25 cellular contexts compared by ENCODE assay signal in genomic region chr10:3678629-3679227, GRCh38.
DNase-seq lines count a peak whose midpoint lies in the region; FAIRE-seq and TF ChIP-seq lines count a peak whose summit lies in the region.
"Had no signal": no experiment of that assay in that cellular context is flagged by ENCODE, and none has a peak within 500 bp of the region (broad histone marks: within the 10 kb centered on the region; RNA-seq: fewer than 3 reads in every experiment).

No MANE protein-coding gene starts in this region.

- H3K36me3 Mint-ChIP-seq in neural progenitor cell (no peaks in the 10 kb centered on the region), type B pancreatic cell (no peaks in the 10 kb centered on the region)
- H3K36me3 Mint-ChIP-seq: CD8-positive, alpha-beta T cell had no signal

- TF ChIP-seq POLR2A in GM12891 (IDR thresholded peaks at IDR 0.05; ENCODE audit: low read depth, low read length) = no peak

- H3K36me3 ChIP-seq in HEK293 (ENCODE audit: control insufficient read depth in 2 of 2, insufficient read depth in 1 of 2, low read length in 2 of 2) (no peaks in the 10 kb centered on the region), neural progenitor cell (no peaks in the 10 kb centered on the region)
- H3K36me3 ChIP-seq: BLaER1 treated with 17β-estradiol and CSF1 and Interleukin-3, amounts not matched to agents 10 nM and 100 nM had no signal

- no peaks in the 10 kb centered on the region for H4K20me1 ChIP-seq in neural progenitor cell (ENCODE audit: low read depth)
- H4K20me1 ChIP-seq: BLaER1 treated with 17β-estradiol and CSF1 and Interleukin-3, amounts not matched to agents 10 nM and 100 nM had no signal

- H2AFZ ChIP-seq in neural progenitor cell (replicated peaks) = no peak overlapping the region

- H3K9me3 ChIP-seq in HEK293 (ENCODE audit: control insufficient read depth, insufficient read depth, low read depth, low read length) = no peaks in the 10 kb centered on the region
- H3K9me3 ChIP-seq in neural progenitor cell (ENCODE audit: low read depth) = no peaks in the 10 kb centered on the region
- H3K9me3 ChIP-seq: A549; BLaER1 treated with 17β-estradiol and CSF1 and Interleukin-3, amounts not matched to agents 10 nM and 100 nM; Caco-2 had no signal

- no peaks in the 10 kb centered on the region for H3F3A ChIP-seq in neural progenitor cell (ENCODE audit: low read depth)

- CTCF ChIA-PET in HEK293 (lab: Yijun Ruan, JAX) = no interaction called here

- DNase-seq in GM12891 (ENCODE audit: insufficient read length, low spot score) (no peak), neural progenitor cell (ENCODE audit: low spot score) (no peak), type B pancreatic cell (ENCODE audit: extremely low spot score, unreplicated experiment) (no peak), DMS 273 (lab: John Stamatoyannopoulos, UW; ENCODE audit: unreplicated experiment) (no peak), NCI-H1694 (lab: John Stamatoyannopoulos, UW) (no peak)
- DNase-seq: AML-193; Caco-2; Calu3; CD4-positive, alpha-beta T cell; CD8-positive, alpha-beta T cell; DMS 273 treated with DMSO at 0.1 percent for 48 hours; DMS153; DMS79; DND-41; EL; GDM1 had no signal

- H3K27me3 ChIP-seq in neural progenitor cell = no peaks in the 10 kb centered on the region
- H3K27me3 ChIP-seq: BLaER1 treated with 17β-estradiol and CSF1 and Interleukin-3, amounts not matched to agents 10 nM and 100 nM had no signal

- H3K4me3 ChIP-seq in HEK293 (ENCODE audit: low read depth, low read length) = no peak overlapping the region
- no peak overlapping the region for H3K4me3 ChIP-seq in neural progenitor cell
- H3K4me3 ChIP-seq: A549; BLaER1 treated with 17β-estradiol and CSF1 and Interleukin-3, amounts not matched to agents 10 nM and 100 nM; GM12878 had no signal

- H3K4me1 ChIP-seq in HEK293 (ENCODE audit: control insufficient read depth, insufficient read depth, low read length) (no peaks in the 10 kb centered on the region), neural progenitor cell (no peaks in the 10 kb centered on the region)
- H3K4me1 ChIP-seq: A549, Caco-2 had no signal

- no peaks in the 10 kb centered on the region for H3K79me2 ChIP-seq in neural progenitor cell (ENCODE audit: low read depth)

- FAIRE-seq in GM12891 (lab: Jason Lieb, UNC) = peak; percentile 55
- FAIRE-seq: A549, D721Med, GM12878, GM19239 had no signal

- H3K4me2 ChIP-seq in neural progenitor cell = no peak overlapping the region
- H3K4me2 ChIP-seq: A549; BLaER1 treated with 17β-estradiol and CSF1 and Interleukin-3, amounts not matched to agents 10 nM and 100 nM had no signal

- H3K9me3 Mint-ChIP-seq in neural progenitor cell (peaks cover 3% of the 10 kb centered on the region), type B pancreatic cell (peaks cover 5% of the 10 kb centered on the region)
- H3K9me3 Mint-ChIP-seq: CD4-positive, alpha-beta T cell; CD8-positive, alpha-beta T cell had no signal

- H3K27ac Mint-ChIP-seq in neural progenitor cell = peak overlapping the region; percentile 78
- no peak overlapping the region for H3K27ac Mint-ChIP-seq in type B pancreatic cell
- H3K27ac Mint-ChIP-seq: B cell; CD4-positive, alpha-beta T cell; CD8-positive, alpha-beta T cell had no signal

- H3K4me1 Mint-ChIP-seq in neural progenitor cell = peaks cover 13% of the 10 kb centered on the region
- H3K4me1 Mint-ChIP-seq in type B pancreatic cell (ENCODE audit: unreplicated experiment) = peaks cover 14% of the 10 kb centered on the region

- TF ChIP-seq CTCF in HEK293 (tag by site-specific recombination; IDR thresholded peaks at IDR 0.05) = no peak
- TF ChIP-seq CTCF in neural progenitor cell (IDR thresholded peaks at IDR 0.05) = no peak
- TF ChIP-seq CTCF in type B pancreatic cell (conservative IDR thresholded peaks at IDR 0.05) = no peak

- H3K27me3 Mint-ChIP-seq in neural progenitor cell (ENCODE audit: insufficient read depth, low read depth) (peaks cover 13% of the 10 kb centered on the region), type B pancreatic cell (no peaks in the 10 kb centered on the region)
- H3K27me3 Mint-ChIP-seq: B cell; CD4-positive, alpha-beta T cell had no signal

- H3K9ac ChIP-seq in neural progenitor cell = no peak overlapping the region
- H3K9ac ChIP-seq: BLaER1 treated with 17β-estradiol and CSF1 and Interleukin-3, amounts not matched to agents 10 nM and 100 nM had no signal

- no peak overlapping the region for H3K27ac ChIP-seq in HEK293 (ENCODE audit: extremely low read depth, low read depth, low read length)
- H3K27ac ChIP-seq in neural progenitor cell = no peak overlapping the region
- H3K27ac ChIP-seq: 22Rv1; A549; BLaER1 treated with 17β-estradiol and CSF1 and Interleukin-3, amounts not matched to agents 10 nM and 100 nM; C4-2B had no signal

- POLR2A ChIA-PET in HEK293 (lab: Yijun Ruan, JAX) = no interaction called here

- no peak overlapping the region for H3K4me3 Mint-ChIP-seq in neural progenitor cell
- no peak overlapping the region for H3K4me3 Mint-ChIP-seq in type B pancreatic cell
- H3K4me3 Mint-ChIP-seq: B cell; CD4-positive, alpha-beta T cell; CD8-positive, alpha-beta T cell had no signal

TF ChIP-seq in GM12891, 5 proteins besides CTCF, POLR2A, EP300 and RAD21:
- no peak for TF ChIP-seq POLR2AphosphoS5 (IDR thresholded peaks at IDR 0.05; ENCODE audit: low read depth, low read length)
- TF ChIP-seq PAX5 (IDR thresholded peaks at IDR 0.05; ENCODE audit: insufficient read depth, low read length, severe bottlenecking) = no peak
- no peak for TF ChIP-seq SPI1 (IDR thresholded peaks at IDR 0.05; ENCODE audit: low read depth, low read length)
- no peak for TF ChIP-seq POU2F2 (IDR thresholded peaks at IDR 0.05; ENCODE audit: low read depth, low read length)
- no peak for TF ChIP-seq TAF1 (IDR thresholded peaks at IDR 0.05; ENCODE audit: low read depth, low read length)
TF ChIP-seq in GM12891: peak in this region for 0.

TF ChIP-seq in HEK293, 187 proteins besides CTCF, POLR2A, EP300 and RAD21:
- TF ChIP-seq ZFP3 (tag by site-specific recombination; IDR thresholded peaks at IDR 0.05; ENCODE audit: low read depth) (no peak), ZSCAN4 (tag by site-specific recombination; IDR thresholded peaks at IDR 0.05) (no peak), ZBTB10 (tag by site-specific recombination; IDR thresholded peaks at IDR 0.05) (peak; percentile 99)
